ENCODE assay signal across 9 cellular contexts in the genomic region with DNA sequence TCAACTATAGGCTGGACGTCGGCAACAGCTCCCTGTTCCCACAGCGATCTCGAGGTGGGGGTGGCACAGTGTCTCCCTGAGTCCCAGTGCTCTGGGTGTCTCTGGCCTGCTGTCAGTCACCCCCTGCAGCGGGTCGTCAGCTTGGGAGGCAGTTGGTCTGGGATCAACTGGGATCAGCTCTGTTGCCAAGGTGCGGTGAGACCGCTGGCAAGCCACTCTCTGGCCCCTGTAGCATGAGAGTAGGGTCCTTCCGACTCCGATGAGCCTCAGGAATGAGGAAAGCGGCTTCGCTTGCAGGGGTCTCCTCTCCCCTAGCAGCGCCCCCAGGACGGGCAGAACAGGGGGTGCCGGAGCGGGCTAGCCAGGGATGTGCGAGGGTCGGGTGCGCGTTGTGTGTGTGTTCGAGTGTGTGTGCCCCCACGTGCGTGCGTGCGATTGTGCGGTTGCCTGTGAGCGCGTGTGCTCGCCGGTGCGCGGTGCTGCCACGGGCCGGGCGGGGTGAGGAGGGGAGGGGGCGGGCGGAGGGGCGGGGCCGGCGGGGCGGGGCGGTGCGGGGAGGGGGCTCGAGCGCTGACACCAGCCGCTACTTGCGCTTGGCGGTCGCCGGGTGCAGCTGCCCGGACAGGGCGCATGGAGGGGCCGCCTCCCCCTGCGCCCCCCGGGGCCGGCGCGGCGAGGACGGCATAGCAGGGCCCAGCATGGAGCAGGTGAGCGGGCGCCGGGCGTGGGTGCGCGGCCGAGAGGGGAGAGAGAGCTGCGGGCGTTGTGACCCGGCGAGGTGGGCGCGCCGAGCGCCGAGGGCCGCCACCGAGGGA. TPM values are rescaled to one million over a fixed set of nuclear protein-coding genes. Genes with fewer than 3 reads are reported as not detected.
DNase-seq lines count a peak whose midpoint lies in the region; ATAC-seq and TF ChIP-seq lines count a peak whose summit lies in the region.
"Had no signal": no experiment of that assay in that cellular context is flagged by ENCODE, and none has a peak within 500 bp of the region (broad histone marks: within the 10 kb centered on the region; RNA-seq: fewer than 3 reads in every experiment).

No MANE protein-coding gene starts in this region.

- H3K36me3 Mint-ChIP-seq in MCF 10A (ENCODE audit: insufficient read depth, unreplicated experiment) (no peaks in the 10 kb centered on the region), neural crest cell (ENCODE audit: low read depth) (no peaks in the 10 kb centered on the region)

- POLR2A ChIA-PET in MCF 10A (lab: Yijun Ruan, JAX), result interaction anchor here (0.7 kb wide), 1 partner anchor 68 kb away, joined by 3 read pairs; a partner anchor contains a TSS

- no peaks in the 10 kb centered on the region for H3K9me3 ChIP-seq in ES-I3 (ENCODE audit: control insufficient read depth, insufficient read depth, low read length)

- peak overlapping the region; percentile 45; the same call in 1 of the 2 replicates for H3K9ac ChIP-seq in ES-I3 (ENCODE audit: low read depth, low read length)

- H3K9me3 Mint-ChIP-seq in MCF 10A (ENCODE audit: unreplicated experiment) (no peaks in the 10 kb centered on the region), neural crest cell (no peaks in the 10 kb centered on the region)

- peaks cover 14% of the 10 kb centered on the region for H3K4me1 Mint-ChIP-seq in MCF 10A (ENCODE audit: insufficient read depth, unreplicated experiment)
- peaks cover 37% of the 10 kb centered on the region for H3K4me1 Mint-ChIP-seq in neural crest cell

- CTCF ChIA-PET in MCF 10A (lab: Yijun Ruan, JAX), result interaction anchor here (0.6 to 2.1 kb wide), 3 partner anchors 67 to 113 kb away, joined by 3 to 8 read pairs (median 4); a partner anchor contains a TSS

- H3K27me3 Mint-ChIP-seq in MCF 10A (ENCODE audit: insufficient read depth, unreplicated experiment) (peaks cover 21% of the 10 kb centered on the region), neural crest cell (ENCODE audit: low read depth) (peaks cover 63% of the 10 kb centered on the region)

- intact Hi-C loops in MCF 10A (cut with micrococcal nuclease), result no loop called here
- intact Hi-C loops in left colon (cut with DNase I, micrococcal nuclease), result loop anchor here in 1 of 2 donors (5.0 kb wide), 1 partner anchor 72 kb away; no protein-coding TSS in a partner anchor

- peaks cover 36% of the 10 kb centered on the region for H3K4me1 ChIP-seq in ES-I3 (ENCODE audit: insufficient read depth, low read length)

- H3K4me3 Mint-ChIP-seq in MCF 10A (ENCODE audit: unreplicated experiment) (peak overlapping the region; percentile 61), neural crest cell (peak overlapping the region; percentile 83)

- TF ChIP-seq CTCF in MCF 10A (IDR thresholded peaks at IDR 0.05; ENCODE audit: unreplicated experiment) (no peak), neural crest cell (conservative IDR thresholded peaks at IDR 0.05) (no peak)

- DNase-seq in AG20443 (ENCODE audit: low spot score) (peak; percentile 41), MCF 10A (ENCODE audit: unreplicated experiment) (no peak), neural crest cell (ENCODE audit: low read depth, low spot score) (no peak), AML-193 (lab: John Stamatoyannopoulos, UW) (no peak), left colon (no peak), medulla oblongata (ENCODE audit: extremely low spot score) (no peak)
- DNase-seq: activated CD4-positive, CD25-positive, alpha-beta regulatory T cell treated with anti-CD3 and anti-CD28 coated beads, Interleukin-2, amount 50 U/mL, for 72 hours had no signal

- H3K27ac Mint-ChIP-seq in MCF 10A (ENCODE audit: low read depth, unreplicated experiment) (no peak overlapping the region), neural crest cell (ENCODE audit: unreplicated experiment) (no peak overlapping the region)

- H3K36me3 ChIP-seq in ES-I3 (ENCODE audit: insufficient read depth, low read length), result no peaks in the 10 kb centered on the region

- BruUV-seq in MCF 10A (replicated peaks; lab: Mats Ljungman, UMichigan), result no TSS peak

- ATAC-seq in left colon, result no peak
- ATAC-seq in HG02852 (IDR thresholded peaks at IDR 0.05; ENCODE audit: unreplicated experiment), result no peak

RNA-seq across cellular contexts. Expression of a gene that starts 9.4 kb away (rescaled TPM):
- 23.2 and 29.2 TPM in 2 replicates for total RNA-seq in MCF 10A (2022)
- total RNA-seq in neural crest cell, result 25.7 and 30.0 TPM in 2 replicates
- 10 to 100 TPM in 1 of 2 donors, 1 to 10 TPM in 1; 3.9 to 11.3 TPM for total RNA-seq in left colon
